Comparison of ENCODE assay signal across 16 cellular contexts in the genomic region with DNA sequence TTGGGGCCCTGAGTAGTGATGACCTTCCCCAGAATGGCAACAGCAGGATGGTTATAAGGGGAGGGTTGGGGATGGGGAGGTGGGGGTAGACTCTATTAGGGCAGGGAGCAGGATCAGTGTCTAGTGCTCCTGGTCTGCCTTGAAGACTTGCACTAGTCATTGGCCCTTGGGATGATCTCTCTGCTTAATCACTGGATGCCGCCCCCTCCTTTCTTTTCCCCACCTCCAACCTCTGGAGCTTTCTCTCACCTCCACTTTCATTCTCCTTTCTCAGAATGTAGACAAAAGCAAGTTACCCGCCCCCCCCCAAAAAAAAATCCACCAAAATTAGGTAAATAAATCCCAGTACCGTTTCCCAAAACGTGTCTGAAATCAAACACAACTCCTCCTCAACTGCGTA. TPM values are rescaled to one million over a fixed set of nuclear protein-coding genes. Genes with fewer than 3 reads are reported as not detected.
"Had no signal": no experiment of that assay in that cellular context is flagged by ENCODE, and none has a peak within 500 bp of the region (broad histone marks: within the 10 kb centered on the region; RNA-seq: fewer than 3 reads in every experiment).

No MANE protein-coding gene starts in this region.

- H3K4me3 ChIP-seq: heart left ventricle, lung, upper lobe of left lung had no signal

- H3K9me3 Mint-ChIP-seq: activated T-helper 2 cell treated with anti-CD3 and anti-CD28 coated beads, Interferon-gamma antibody, Interleukin-2, Interleukin-4, amounts not matched to agents 10 μg/mL and 5 μg/mL and 100 μg/mL, durations not matched to agents 14 hours and 24 hours and 36 hours had no signal

- H3K36me3 ChIP-seq: esophagus squamous epithelium, heart left ventricle, suprapubic skin, upper lobe of left lung had no signal

- DNase-seq: activated CD4-positive, alpha-beta T cell treated with anti-CD3 and anti-CD28 coated beads, Interleukin-2, amount 50 U/mL, for 1 hour; activated naive CD4-positive, alpha-beta T cell treated with anti-CD3 and anti-CD28 coated beads, Interleukin-2, amount 50 U/mL, for 16 hours; cerebellar nuclear complex; dermis blood vessel endothelial cell; esophagus squamous epithelium; heart left ventricle; left colon; naive thymus-derived CD4-positive, alpha-beta T cell; stimulated activated CD4-positive, alpha-beta T cell treated with anti-CD3 and anti-CD28 coated beads, Interleukin-12 subunit alpha, Interleukin-12 subunit beta, amount 100 ng/mL, for 4 hours; stimulated activated naive CD4-positive, alpha-beta T cell; T-helper 2 cell had no signal

- H3K27ac Mint-ChIP-seq: activated T-helper 2 cell treated with anti-CD3 and anti-CD28 coated beads, Interferon-gamma antibody, Interleukin-2, Interleukin-4, amounts not matched to agents 10 μg/mL and 5 μg/mL and 100 μg/mL, durations not matched to agents 14 hours and 24 hours and 36 hours; naive thymus-derived CD4-positive, alpha-beta T cell had no signal

- H3K4me3 Mint-ChIP-seq: naive thymus-derived CD4-positive, alpha-beta T cell had no signal

- H3K27ac ChIP-seq: esophagus squamous epithelium, heart left ventricle, suprapubic skin, upper lobe of left lung had no signal

- H3K9me3 ChIP-seq: esophagus squamous epithelium, suprapubic skin, upper lobe of left lung had no signal

- H3K36me3 Mint-ChIP-seq: naive thymus-derived CD4-positive, alpha-beta T cell had no signal

- ATAC-seq: heart left ventricle; left colon; naive thymus-derived CD4-positive, alpha-beta T cell had no signal

RNA-seq across cellular contexts. Expression of gene KCNK10, which starts 2.8 kb away (rescaled TPM):
- total RNA-seq: activated T-helper 2 cell treated with anti-CD3 and anti-CD28 coated beads, Interferon-gamma antibody, Interleukin-2, Interleukin-4, amounts not matched to agents 10 μg/mL and 5 μg/mL and 100 μg/mL, durations not matched to agents 14 hours and 24 hours and 36 hours; dermis blood vessel endothelial cell; lung; osteocyte had no signal
- polyA plus RNA-seq: naive thymus-derived CD4-positive, alpha-beta T cell had no signal
